Comparison of ENCODE assay signal across 9 cellular contexts in genomic region chr2:96225016-96225533, GRCh38. TPM values are rescaled to one million over a fixed set of nuclear protein-coding genes. Genes with fewer than 3 reads are reported as not detected.
DNase-seq lines count a peak whose midpoint lies in the region; ATAC-seq and TF ChIP-seq lines count a peak whose summit lies in the region.
"Had no signal": no experiment of that assay in that cellular context is flagged by ENCODE, and none has a peak within 500 bp of the region (broad histone marks: within the 10 kb centered on the region; RNA-seq: fewer than 3 reads in every experiment).

No MANE protein-coding gene starts in this region.

- H3K27ac ChIP-seq in tibial nerve = peak overlapping the region in 3 of 4 donors; percentile 10 to 46 (median 36)

- H3K27me3 ChIP-seq in tibial nerve = no peaks in the 10 kb centered on the region

- peak in 1 of 2 donors; percentile 49 for TF ChIP-seq EP300 in tibial nerve (IDR thresholded peaks at IDR 0.05)

- ATAC-seq in Right ventricle myocardium inferior (peak; percentile 10), left ventricle myocardium superior (no peak), HG03060 (IDR thresholded peaks at IDR 0.05; ENCODE audit: low read depth, unreplicated experiment) (peak; percentile 84), HG02970 (IDR thresholded peaks at IDR 0.05; ENCODE audit: low FRiP score, unreplicated experiment) (no peak)
- ATAC-seq: HCT116 had no signal

- H3K4me3 ChIP-seq in tibial nerve = no peak overlapping the region

- TF ChIP-seq POLR2A in tibial nerve (IDR thresholded peaks at IDR 0.05) = no peak

- no peak for TF ChIP-seq CTCF in tibial nerve (IDR thresholded peaks at IDR 0.05)

- H3K9me3 ChIP-seq in tibial nerve = no peaks in the 10 kb centered on the region

- H3K36me3 ChIP-seq in tibial nerve = no peaks in the 10 kb centered on the region

- intact Hi-C loops in Right ventricle myocardium inferior (cut with DNase I) (no loop called here), left ventricle myocardium superior (cut with micrococcal nuclease) (no loop called here)

- 69 to 89% methylated on average over 3 of the region's 3 CpGs for WGBS in tibial nerve, 2 donors

- H3K4me1 ChIP-seq in tibial nerve = no peaks in the 10 kb centered on the region

- no peak for DNase-seq in Right ventricle myocardium inferior (ENCODE audit: missing footprints)
- no peak for DNase-seq in left ventricle myocardium superior
- peak; percentile 96 for DNase-seq in SIG-M5 treated with dmso at 0.1 percent for 504 hours (lab: John Stamatoyannopoulos, UW; ENCODE audit: unreplicated experiment)
- peak in 1 of 2 donors; percentile 33 for DNase-seq in tibial nerve (ENCODE audit: low spot score in 2 of 2)
- DNase-seq in activated CD8-positive, alpha-beta memory T cell treated with anti-CD3 and anti-CD28 coated beads, Interleukin-2, amount 50 U/mL, for 48 hours = no peak
- no peak for DNase-seq in kidney glomerular epithelial cell (lab: John Stamatoyannopoulos, UW)

RNA-seq across cellular contexts. Expression of gene STARD7, which starts 16.4 kb away (rescaled TPM):
- total RNA-seq in Right ventricle myocardium inferior = 194 TPM
- total RNA-seq in left ventricle myocardium superior = 214 TPM
- total RNA-seq in tibial nerve = 100 to 1,000 TPM in 1 of 4 donors, 10 to 100 TPM in 3; 77.3 to 111 (median 85.0) TPM

RNA-seq across cellular contexts. Expression of gene TMEM127, which starts 40.7 kb away (rescaled TPM):
- total RNA-seq in Right ventricle myocardium inferior (68.2 TPM), left ventricle myocardium superior (71.2 TPM), tibial nerve (10 to 100 TPM; 27.1 to 35.4 (median 30.7) TPM)

RNA-seq across cellular contexts. Expression of gene CIAO1, which starts 41.0 kb away (rescaled TPM):
- total RNA-seq in Right ventricle myocardium inferior (59.9 TPM), left ventricle myocardium superior (63.1 TPM), tibial nerve (100 to 1,000 TPM; 132 to 172 (median 151) TPM)

Comparison
In these comparisons a context has a peak if more than half of its experiments do, and no peak if none do; other contexts are left out.
1. ATAC-seq: peak in Right ventricle myocardium inferior (single experiment) and HG03060 (single experiment); none in left ventricle myocardium superior (single experiment) and HG02970 (single experiment).